In the genomic region with DNA sequence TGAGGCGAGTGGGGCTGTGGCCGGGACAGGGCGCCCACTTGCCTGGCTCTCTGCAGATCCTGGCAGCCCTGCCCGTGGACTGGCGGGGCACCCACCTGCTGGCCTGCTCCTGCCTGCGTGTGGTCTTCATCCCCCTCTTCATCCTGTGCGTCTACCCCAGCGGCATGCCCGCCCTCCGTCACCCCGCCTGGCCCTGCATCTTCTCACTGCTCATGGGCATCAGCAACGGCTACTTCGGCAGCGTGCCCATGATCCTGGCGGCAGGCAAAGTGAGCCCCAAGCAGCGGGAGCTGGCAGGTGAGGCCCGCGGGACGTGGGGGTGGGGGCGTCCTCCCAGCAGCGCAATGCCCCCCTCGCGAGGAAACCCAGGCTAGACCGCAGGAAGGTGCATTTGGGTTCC, we compare ENCODE assay signal across 8 cellular contexts.
"Had no signal": no experiment of that assay in that cellular context is flagged by ENCODE, and none has a peak within 500 bp of the region (broad histone marks: within the 10 kb centered on the region; RNA-seq: fewer than 3 reads in every experiment).

No MANE protein-coding gene starts in this region.

- DNase-seq: GDM1, GF-D8 had no signal

- ATAC-seq: GM12878 had no signal

- H3K4me3 ChIP-seq: GM12878 had no signal

- FAIRE-seq: G401.6, GM12878, GM12891, GM12892, GM18507, GM19239 had no signal
